Comparison of ENCODE assay signal across 17 cellular contexts in genomic region chr7:29229056-29229455, GRCh38. TPM values are rescaled to one million over a fixed set of nuclear protein-coding genes. Genes with fewer than 3 reads are reported as not detected.
DNase-seq lines count a peak whose midpoint lies in the region; ATAC-seq and TF ChIP-seq lines count a peak whose summit lies in the region.
"Had no signal": no experiment of that assay in that cellular context is flagged by ENCODE, and none has a peak within 500 bp of the region (broad histone marks: within the 10 kb centered on the region; RNA-seq: fewer than 3 reads in every experiment).

No MANE protein-coding gene starts in this region.

- H3K27ac ChIP-seq in thyroid gland: peak overlapping the region in 2 of 3 donors; percentile 12 to 44
- no peak overlapping the region for H3K27ac ChIP-seq in Karpas-422 (ENCODE audit: low read length)

- no peak for TF ChIP-seq CTCF in thyroid gland (IDR thresholded peaks at IDR 0.05)

- H3K27me3 ChIP-seq in thyroid gland: no peaks in the 10 kb centered on the region
- H3K27me3 ChIP-seq in Karpas-422 (ENCODE audit: low read length): no peaks in the 10 kb centered on the region
- H3K27me3 ChIP-seq: Peyer's patch had no signal

- 69 to 74% methylated on average over 2 of the region's 2 CpGs for WGBS in thyroid gland, 2 donors

- peak; percentile 14 for DNase-seq in NCI-H1694 treated with DMSO at 0.1 percent for 48 hours (lab: John Stamatoyannopoulos, UW)
- no peak for DNase-seq in NCI-H1694 (lab: John Stamatoyannopoulos, UW)
- peak; percentile 64 for DNase-seq in NCI-H69 (lab: John Stamatoyannopoulos, UW)
- no peak for DNase-seq in left lobe of liver (ENCODE audit: low spot score)
- no peak for DNase-seq in thyroid gland
- DNase-seq in NCI-H2227 treated with DMSO at 0.1 percent for 48 hours (lab: John Stamatoyannopoulos, UW): no peak
- no peak for DNase-seq in Karpas-422
- DNase-seq: 8988T; GDM1; H7; NCI-H1417; NCI-H1930; NCI-H526; NK-92 treated with Interleukin-12 subunit alpha and Interleukin-12 subunit beta, amount 100 ng/mL, for 24 hours had no signal

- H3K4me1 ChIP-seq in thyroid gland (peaks cover 5 to 14% of the 10 kb centered on the region in 2 donors), Karpas-422 (ENCODE audit: low read length) (peaks cover 9% of the 10 kb centered on the region)

- ATAC-seq in left lobe of liver (peak; percentile 5), HG03378 (IDR thresholded peaks at IDR 0.05; ENCODE audit: unreplicated experiment) (no peak)
- ATAC-seq: K562 had no signal

- H3K4me3 ChIP-seq in thyroid gland (replicated peaks in 1 of 3) (no peak overlapping the region), Karpas-422 (ENCODE audit: low read length) (no peak overlapping the region)
- H3K4me3 ChIP-seq: K562, Peyer's patch had no signal

- H3K36me3 ChIP-seq in thyroid gland (no peaks in the 10 kb centered on the region), Karpas-422 (ENCODE audit: insufficient read depth, low read length) (no peaks in the 10 kb centered on the region)
- H3K36me3 ChIP-seq: Peyer's patch had no signal

- no peaks in the 10 kb centered on the region for H3K79me2 ChIP-seq in Karpas-422 (ENCODE audit: low read length)

- intact Hi-C loops in thyroid gland (cut with DNase I): no loop called here

- H3K4me2 ChIP-seq in Karpas-422 (ENCODE audit: low read depth, low read length, poor library complexity, severe bottlenecking): no peak overlapping the region

- H3K9me2 ChIP-seq in Karpas-422 (replicated peaks; ENCODE audit: insufficient read depth, low read length): no peaks in the 10 kb centered on the region

- TF ChIP-seq POLR2A in thyroid gland (IDR thresholded peaks at IDR 0.05): no peak

- H4K20me1 ChIP-seq in Karpas-422 (ENCODE audit: insufficient read depth, low read depth, low read length): no peaks in the 10 kb centered on the region

- no peak overlapping the region for H2AFZ ChIP-seq in Karpas-422 (ENCODE audit: low read length)

- H3K9ac ChIP-seq in Karpas-422 (ENCODE audit: low read length): no peak overlapping the region

- no peaks in the 10 kb centered on the region for H3K9me3 ChIP-seq in thyroid gland
- H3K9me3 ChIP-seq in Karpas-422 (ENCODE audit: low read length): no peaks in the 10 kb centered on the region
- H3K9me3 ChIP-seq: Peyer's patch had no signal

RNA-seq across cellular contexts. Expression of gene CHN2, which starts 34.5 kb away (rescaled TPM):
- total RNA-seq in left lobe of liver (56.5 TPM), thyroid gland (10 to 100 TPM; 11.7 to 54.3 (median 41.4) TPM)
- 3.3 and 9.1 TPM in 2 replicates for total RNA-seq in Karpas-422 (2014; rRNA removed; shearing (Covaris generic); ENCODE audit: low replicate concordance)

Comparison
In these comparisons a context has a peak if more than half of its experiments do, and no peak if none do; other contexts are left out.
1. DNase-seq: peak in NCI-H1694 treated with DMSO at 0.1 percent for 48 hours (single experiment) and NCI-H69 (single experiment); none in NCI-H1694 (single experiment), left lobe of liver (single experiment), thyroid gland (0 of 2), NCI-H2227 treated with DMSO at 0.1 percent for 48 hours (single experiment) and Karpas-422 (single experiment).